ENCODE assay signal across 24 cellular contexts in the genomic region with DNA sequence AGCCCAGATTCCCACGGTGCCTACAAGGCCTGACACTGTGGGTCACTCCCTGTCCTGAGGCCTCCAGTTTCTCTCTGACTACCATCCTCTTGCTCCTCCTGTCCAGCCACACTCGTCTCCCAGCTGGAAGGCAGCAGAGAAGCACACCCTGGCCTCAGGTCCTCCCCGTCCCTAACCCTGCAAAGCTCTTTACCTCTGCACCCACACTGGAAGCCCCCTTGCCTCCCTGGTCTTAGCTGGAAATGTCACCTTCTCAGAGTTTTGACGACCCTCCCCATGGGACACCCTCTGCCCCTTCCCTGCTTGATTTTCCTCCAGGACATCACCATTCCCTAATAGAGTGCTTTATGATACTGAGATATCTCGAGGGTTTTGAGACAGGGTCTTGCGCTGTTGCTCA. TPM values are rescaled to one million over a fixed set of nuclear protein-coding genes. Genes with fewer than 3 reads are reported as not detected.
DNase-seq lines count a peak whose midpoint lies in the region; TF ChIP-seq lines count a peak whose summit lies in the region.
"Had no signal": no experiment of that assay in that cellular context is flagged by ENCODE, and none has a peak within 500 bp of the region (broad histone marks: within the 10 kb centered on the region; RNA-seq: fewer than 3 reads in every experiment).

No MANE protein-coding gene starts in this region.

- no peak overlapping the region for H3K56ac ChIP-seq in H9 (ENCODE audit: insufficient read length, low read depth, low read length)

- no peak overlapping the region for H2BK120ac ChIP-seq in H9 (ENCODE audit: low read depth, low read length, poor library complexity, severe bottlenecking)
- H2BK120ac ChIP-seq in neuronal stem cell (ENCODE audit: low read depth, low read length), result no peak overlapping the region

- H3K9me3 ChIP-seq in H9 (ENCODE audit: control insufficient read depth, low read depth, low read length), result no peaks in the 10 kb centered on the region
- no peaks in the 10 kb centered on the region for H3K9me3 ChIP-seq in neuronal stem cell (replicated peaks in 1 of 2; ENCODE audit: control insufficient read depth in 2 of 2, insufficient read depth in 1 of 2, low read depth in 1 of 2, low read length in 2 of 2)
- H3K9me3 ChIP-seq: A549; BE2C; BLaER1 treated with 17β-estradiol and CSF1 and Interleukin-3, amounts not matched to agents 10 nM and 100 nM had no signal

- no peaks in the 10 kb centered on the region for H3K23me2 ChIP-seq in H9 (ENCODE audit: insufficient read length, low read depth, low read length, poor library complexity, severe bottlenecking)

- TF ChIP-seq CTCF in H9 (conservative IDR thresholded peaks at IDR 0.05) (no peak), progenitor cell of endocrine pancreas (IDR thresholded peaks at IDR 0.05; ENCODE audit: unreplicated experiment) (no peak)

- H4K20me1 ChIP-seq in H9 (ENCODE audit: control insufficient read depth, insufficient read depth, insufficient read length), result no peaks in the 10 kb centered on the region
- H4K20me1 ChIP-seq: BLaER1 treated with 17β-estradiol and CSF1 and Interleukin-3, amounts not matched to agents 10 nM and 100 nM had no signal

- no peaks in the 10 kb centered on the region; the same call in 1 of the 2 replicates for H3K27me3 Mint-ChIP-seq in H9 (ENCODE audit: low read depth)
- H3K27me3 Mint-ChIP-seq in progenitor cell of endocrine pancreas, result peaks cover 8% of the 10 kb centered on the region
- H3K27me3 Mint-ChIP-seq: CD4-positive, alpha-beta memory T cell had no signal

- H4K91ac ChIP-seq in H9 (ENCODE audit: insufficient read length, low read depth, low read length) (no peak overlapping the region), neuronal stem cell (ENCODE audit: low read depth, low read length, poor library complexity) (no peak overlapping the region)

- no peak overlapping the region for H3K27ac ChIP-seq in H9 (ENCODE audit: insufficient read length, low read depth, low read length)
- H3K27ac ChIP-seq in neuronal stem cell (replicated peaks; ENCODE audit: low read length), result no peak overlapping the region
- H3K27ac ChIP-seq: A549; BLaER1 treated with 17β-estradiol and CSF1 and Interleukin-3, amounts not matched to agents 10 nM and 100 nM; GM23248 had no signal

- no peak overlapping the region for H3K9ac ChIP-seq in H9 (ENCODE audit: extremely low read depth, insufficient read length, low read length)
- no peak overlapping the region for H3K9ac ChIP-seq in neuronal stem cell (ENCODE audit: low read depth, low read length, poor library complexity)
- H3K9ac ChIP-seq: BLaER1 treated with 17β-estradiol and CSF1 and Interleukin-3, amounts not matched to agents 10 nM and 100 nM; GM23248 had no signal

- H2AFZ ChIP-seq in H9 (ENCODE audit: low read length) (no peak overlapping the region), neuronal stem cell (ENCODE audit: low read length) (no peak overlapping the region)
- H2AFZ ChIP-seq: GM23248 had no signal

- H2BK15ac ChIP-seq in H9 (ENCODE audit: low read depth, low read length) (no peak overlapping the region), neuronal stem cell (ENCODE audit: low read length) (no peak overlapping the region)

- H3K23ac ChIP-seq in H9 (ENCODE audit: insufficient read length, low read depth, low read length) (no peak overlapping the region), neuronal stem cell (ENCODE audit: low read depth, low read length, poor library complexity) (no peak overlapping the region)

- H3K4me1 ChIP-seq in H9 (ENCODE audit: insufficient read depth, low read length) (no peaks in the 10 kb centered on the region; the same call in 1 of the 2 replicates), neuronal stem cell (ENCODE audit: control insufficient read depth in 2 of 2, insufficient read depth in 1 of 2, low read depth in 1 of 2, low read length in 2 of 2) (peaks cover 0 to 3% of the 10 kb centered on the region in 2 donors)
- H3K4me1 ChIP-seq: A549; BE2C; BLaER1 treated with 17β-estradiol and CSF1 and Interleukin-3, amounts not matched to agents 10 nM and 100 nM had no signal

- H3K4ac ChIP-seq in H9 (ENCODE audit: low read depth, low read length) (no peak overlapping the region), neuronal stem cell (ENCODE audit: low read length) (no peak overlapping the region)

- H2BK12ac ChIP-seq in H9 (ENCODE audit: insufficient read length, low read depth, low read length) (no peak overlapping the region), neuronal stem cell (ENCODE audit: low read length) (no peak overlapping the region)

- H4K8ac ChIP-seq in H9 (replicated peaks; ENCODE audit: insufficient read length, low read depth, low read length) (no peak overlapping the region), neuronal stem cell (ENCODE audit: low read depth, low read length) (no peak overlapping the region)

- no peak overlapping the region for H2BK5ac ChIP-seq in H9 (ENCODE audit: insufficient read length, low read length)
- H2BK5ac ChIP-seq in neuronal stem cell (ENCODE audit: low read length), result no peak overlapping the region

- no peaks in the 10 kb centered on the region for H3K79me2 ChIP-seq in H9 (ENCODE audit: insufficient read depth, low read length)

- H3K27me3 ChIP-seq in H9 (ENCODE audit: insufficient read depth, low read length) (no peaks in the 10 kb centered on the region), neuronal stem cell (ENCODE audit: control insufficient read depth in 3 of 3, insufficient read depth in 3 of 3, low read depth in 1 of 3, low read length in 3 of 3) (no peaks in the 10 kb centered on the region)
- H3K27me3 ChIP-seq: BE2C had no signal

- H3K4me2 ChIP-seq in H9 (ENCODE audit: insufficient read depth, insufficient read length, low read length) (no peak overlapping the region), neuronal stem cell (ENCODE audit: insufficient read depth, low read length, poor library complexity, severe bottlenecking) (no peak overlapping the region)
- H3K4me2 ChIP-seq: A549; BLaER1 treated with 17β-estradiol and CSF1 and Interleukin-3, amounts not matched to agents 10 nM and 100 nM had no signal

- H3K18ac ChIP-seq in H9 (ENCODE audit: insufficient read length, low read depth, low read length) (no peak overlapping the region), neuronal stem cell (ENCODE audit: low read length) (peak overlapping the region; percentile 64)

- H3K36me3 Mint-ChIP-seq in H9 (ENCODE audit: insufficient read depth in 1 of 3, low read depth in 3 of 3) (no peaks in the 10 kb centered on the region; a peak in 1 of 7 replicates), progenitor cell of endocrine pancreas (ENCODE audit: insufficient read depth) (no peaks in the 10 kb centered on the region)
- H3K36me3 Mint-ChIP-seq: CD14-positive monocyte; CD4-positive, alpha-beta memory T cell had no signal

- H3K4me3 ChIP-seq in neuronal stem cell (ENCODE audit: low read length in 2 of 2), result no peak overlapping the region
- H3K4me3 ChIP-seq: A549; BLaER1 treated with 17β-estradiol and CSF1 and Interleukin-3, amounts not matched to agents 10 nM and 100 nM; GM12878; GM23248 had no signal

- H3T11ph ChIP-seq in H9 (ENCODE audit: low read length), result no peak overlapping the region

- H3K27ac Mint-ChIP-seq in H9 (no peak overlapping the region), progenitor cell of endocrine pancreas (peak overlapping the region; percentile 49)
- H3K27ac Mint-ChIP-seq: CD4-positive, alpha-beta memory T cell had no signal

- no peak overlapping the region; a peak in 1 of 5 replicates for H3K4me3 Mint-ChIP-seq in H9
- H3K4me3 Mint-ChIP-seq in progenitor cell of endocrine pancreas (ENCODE audit: low read depth), result no peak overlapping the region
- H3K4me3 Mint-ChIP-seq: CD14-positive monocyte; CD4-positive, alpha-beta memory T cell had no signal

- H2AK5ac ChIP-seq in H9 (ENCODE audit: insufficient read length, low read length), result no peak overlapping the region
- H2AK5ac ChIP-seq in neuronal stem cell (ENCODE audit: low read depth, low read length), result no peak overlapping the region

- H2BK20ac ChIP-seq in H9 (ENCODE audit: low read depth, low read length, poor library complexity, severe bottlenecking), result peak overlapping the region; percentile 3

- WGBS in H9 (ENCODE audit: extremely low coverage, insufficient read length, low lambda C conversion rate), result no CpG with 5 or more reads among the region's 6 CpGs
- no CpG with 5 or more reads among the region's 6 CpGs for WGBS in neuronal stem cell (ENCODE audit: extremely low coverage in 2 of 2, insufficient read length in 2 of 2, insufficient replicate concordance in 1 of 2), 2 donors

- H3K79me1 ChIP-seq in H9 (ENCODE audit: insufficient read depth, low read depth, low read length, poor library complexity, severe bottlenecking) (no peaks in the 10 kb centered on the region), neuronal stem cell (ENCODE audit: low read depth, low read length) (no peaks in the 10 kb centered on the region)

- H3K9me3 Mint-ChIP-seq in H9 (no peaks in the 10 kb centered on the region), progenitor cell of endocrine pancreas (ENCODE audit: low read depth) (peaks cover 4% of the 10 kb centered on the region)
- H3K9me3 Mint-ChIP-seq: CD4-positive, alpha-beta memory T cell had no signal

- H3K4me1 Mint-ChIP-seq in H9, result peaks cover 25 to 35% of the 10 kb centered on the region in 2 experiments
- peaks cover 5% of the 10 kb centered on the region for H3K4me1 Mint-ChIP-seq in progenitor cell of endocrine pancreas (ENCODE audit: low read depth)

- no peak overlapping the region for H3K14ac ChIP-seq in H9 (ENCODE audit: insufficient read depth, low read length)
- H3K14ac ChIP-seq in neuronal stem cell (ENCODE audit: low read length), result no peak overlapping the region

- no peaks in the 10 kb centered on the region for H3K36me3 ChIP-seq in neuronal stem cell (replicated peaks in 1 of 2; ENCODE audit: control insufficient read depth in 2 of 2, insufficient read depth in 2 of 2, low read length in 2 of 2)
- H3K36me3 ChIP-seq: BE2C; BLaER1 treated with 17β-estradiol and CSF1 and Interleukin-3, amounts not matched to agents 10 nM and 100 nM had no signal

- DNase-seq in activated effector memory CD4-positive, alpha-beta T cell treated with anti-CD3 and anti-CD28 coated beads, Interleukin-2, amount 50 U/mL, for 16 hours, result peak; percentile 48
- no peak for DNase-seq in activated effector memory CD4-positive, alpha-beta T cell treated with Interleukin-2 at 50 U/mL for 16 hours
- DNase-seq in H9 (peak; percentile 9), neuronal stem cell (ENCODE audit: low spot score) (no peak), progenitor cell of endocrine pancreas (ENCODE audit: low spot score, unreplicated experiment) (no peak), LoVo (ENCODE audit: low spot score) (no peak), SW480 (ENCODE audit: low spot score) (no peak)
- no peak for DNase-seq in activated CD4-positive, CD25-positive, alpha-beta regulatory T cell (lab: John Stamatoyannopoulos, UW)
- DNase-seq: 8988T; ACHN; AML-193; BE2C; Calu3; CD4-positive, alpha-beta memory T cell; COR-L47; DMS153; DND-41; GM23248; HCEC 1CT had no signal

- H4K5ac ChIP-seq in H9 (ENCODE audit: insufficient read length, low read depth, low read length), result no peak overlapping the region

RNA-seq across cellular contexts. Expression of a gene that starts 10.6 kb away (rescaled TPM):
- total RNA-seq in H9 (2021) (20.4 and 31.1 TPM in 2 replicates), progenitor cell of endocrine pancreas (2.8 TPM in 1 of 2 replicates, not detected in the other)
- polyA plus RNA-seq in neuronal stem cell (2013, experiment 1 of 2), result not detected
- polyA plus RNA-seq in neuronal stem cell (2013, experiment 2 of 2), result not detected
- total RNA-seq: Calu3, GM23248, H4 had no signal
- polyA plus RNA-seq: GM23248 had no signal

RNA-seq across cellular contexts. Expression of a gene that starts 49.8 kb away (rescaled TPM):
- total RNA-seq in H9 (2021) (7.1 and 8.2 TPM in 2 replicates), progenitor cell of endocrine pancreas (16.2 and 16.7 TPM in 2 replicates)
- polyA plus RNA-seq in neuronal stem cell (2013, experiment 1 of 2), result 24.2 TPM
- polyA plus RNA-seq in neuronal stem cell (2013, experiment 2 of 2), result 25.1 TPM

Comparison
In these comparisons a context has a peak if more than half of its experiments do, and no peak if none do; other contexts are left out.
1. DNase-seq: peak in activated effector memory CD4-positive, alpha-beta T cell treated with anti-CD3 and anti-CD28 coated beads, Interleukin-2, amount 50 U/mL, for 16 hours (single experiment) and H9 (single experiment); none in activated effector memory CD4-positive, alpha-beta T cell treated with Interleukin-2 at 50 U/mL for 16 hours (single experiment), neuronal stem cell (single experiment), progenitor cell of endocrine pancreas (single experiment), LoVo (single experiment), SW480 (single experiment) and activated CD4-positive, CD25-positive, alpha-beta regulatory T cell (0 of 4).